In genomic region chr2:200039847-200040246, GRCh38 we compare ENCODE assay signal across 19 cellular contexts.
DNase-seq lines count a peak whose midpoint lies in the region; ATAC-seq and TF ChIP-seq lines count a peak whose summit lies in the region.
"Had no signal": no experiment of that assay in that cellular context is flagged by ENCODE, and none has a peak within 500 bp of the region (broad histone marks: within the 10 kb centered on the region; RNA-seq: fewer than 3 reads in every experiment).

No MANE protein-coding gene starts in this region.

- H3K27ac Mint-ChIP-seq in H9 = no peak overlapping the region
- H3K27ac Mint-ChIP-seq: mesothelial cell of epicardium, T-helper 17 cell had no signal

- no peak overlapping the region for H2BK12ac ChIP-seq in H9 (ENCODE audit: insufficient read length, low read depth, low read length)

- no peaks in the 10 kb centered on the region for H4K20me1 ChIP-seq in H9 (ENCODE audit: control insufficient read depth, insufficient read depth, insufficient read length)

- peaks cover 13 to 15% of the 10 kb centered on the region in 2 experiments for H3K4me1 Mint-ChIP-seq in H9

- no peak overlapping the region for H3K27ac ChIP-seq in stomach
- no peak overlapping the region for H3K27ac ChIP-seq in H9 (ENCODE audit: insufficient read length, low read depth, low read length)
- H3K27ac ChIP-seq: colonic mucosa, ovary had no signal

- 53 to 70% (median 62%) methylated on average over 6 of the region's 6 CpGs for WGBS in stomach, 5 donors
- no CpG with 5 or more reads among the region's 6 CpGs for WGBS in H9 (ENCODE audit: extremely low coverage, insufficient read length, low lambda C conversion rate)

- H4K91ac ChIP-seq in H9 (ENCODE audit: insufficient read length, low read depth, low read length) = no peak overlapping the region

- H3K4ac ChIP-seq in H9 (ENCODE audit: low read depth, low read length) = no peak overlapping the region

- H3K79me2 ChIP-seq in H9 (ENCODE audit: insufficient read depth, low read length) = no peaks in the 10 kb centered on the region

- no peak overlapping the region for H3K23ac ChIP-seq in H9 (ENCODE audit: insufficient read length, low read depth, low read length)

- no peak overlapping the region for H2BK15ac ChIP-seq in H9 (ENCODE audit: low read depth, low read length)

- no peak overlapping the region for H4K8ac ChIP-seq in H9 (replicated peaks; ENCODE audit: insufficient read length, low read depth, low read length)

- ATAC-seq in Right ventricle myocardium inferior (peak; percentile 56), Right ventricle myocardium superior (ENCODE audit: poor library complexity) (no peak), HG02623 (IDR thresholded peaks at IDR 0.05; ENCODE audit: unreplicated experiment) (no peak)
- ATAC-seq: GM12878, K562, T-helper 17 cell had no signal

- no peak overlapping the region for H2AK5ac ChIP-seq in H9 (ENCODE audit: insufficient read length, low read length)

- H3K27me3 ChIP-seq in adipocyte (replicated peaks; ENCODE audit: control insufficient read depth, insufficient read depth, low read length) (no peaks in the 10 kb centered on the region), stomach (no peaks in the 10 kb centered on the region), H9 (ENCODE audit: insufficient read depth, low read length) (no peaks in the 10 kb centered on the region)
- H3K27me3 ChIP-seq: colonic mucosa, ovary had no signal

- intact Hi-C loops in Right ventricle myocardium inferior (cut with DNase I) (no loop called here), Right ventricle myocardium superior (cut with DNase I) (no loop called here), stomach (cut with DNase I; ENCODE audit: low total_unique reads) (no loop called here)

- no peak overlapping the region for H2BK5ac ChIP-seq in H9 (ENCODE audit: insufficient read length, low read length)

- no peaks in the 10 kb centered on the region for H3K23me2 ChIP-seq in H9 (ENCODE audit: insufficient read length, low read depth, low read length, poor library complexity, severe bottlenecking)

- no peak overlapping the region for H2AFZ ChIP-seq in H9 (ENCODE audit: low read length)

- H2BK120ac ChIP-seq in H9 (ENCODE audit: low read depth, low read length, poor library complexity, severe bottlenecking) = no peak overlapping the region

- no peak overlapping the region for H2BK20ac ChIP-seq in H9 (ENCODE audit: low read depth, low read length, poor library complexity, severe bottlenecking)

- no peak overlapping the region for H3T11ph ChIP-seq in H9 (ENCODE audit: low read length)

- H3K79me1 ChIP-seq in H9 (ENCODE audit: insufficient read depth, low read depth, low read length, poor library complexity, severe bottlenecking) = no peaks in the 10 kb centered on the region

- no peak for TF ChIP-seq POLR2A in stomach (IDR thresholded peaks at IDR 0.05)

- H4K5ac ChIP-seq in H9 (ENCODE audit: insufficient read length, low read depth, low read length) = no peak overlapping the region

- no peaks in the 10 kb centered on the region for H3K27me3 Mint-ChIP-seq in H9 (ENCODE audit: low read depth)

- no peak for DNase-seq in Right ventricle myocardium inferior (ENCODE audit: missing footprints)
- DNase-seq in Right ventricle myocardium superior = no peak
- DNase-seq in adipocyte (ENCODE audit: low read depth) = peak; percentile 94
- peak; percentile 94 to 96 for DNase-seq in foreskin fibroblast
- no peak for DNase-seq in stomach
- DNase-seq in NCI-H2107 (lab: John Stamatoyannopoulos, UW) = no peak
- no peak for DNase-seq in H9
- DNase-seq: activated CD4-positive, alpha-beta T cell treated with anti-CD3 and anti-CD28 coated beads for 1 hour; activated T-cell treated with anti-CD3 and anti-CD28 coated beads, Interleukin-2, amount 50 U/mL, for 1 hour; AML-193; colonic mucosa; NCI-H1417 treated with DMSO at 0.1 percent for 48 hours; NCI-H69; T-helper 17 cell had no signal

- H3K4me2 ChIP-seq in H9 (ENCODE audit: insufficient read depth, insufficient read length, low read length) = no peak overlapping the region

- no peak for TF ChIP-seq CTCF in foreskin fibroblast (IDR thresholded peaks at IDR 0.05; ENCODE audit: low read depth, low read length)
- no peak for TF ChIP-seq CTCF in stomach (IDR thresholded peaks at IDR 0.05)
- no peak for TF ChIP-seq CTCF in H9 (conservative IDR thresholded peaks at IDR 0.05)

- H3K36me3 Mint-ChIP-seq in H9 (ENCODE audit: insufficient read depth in 1 of 3, low read depth in 3 of 3) = peaks cover 4 to 11% (median 4%) of the 10 kb centered on the region in 3 experiments
- H3K36me3 Mint-ChIP-seq: mesothelial cell of epicardium had no signal

- no peak overlapping the region for H3K4me3 Mint-ChIP-seq in H9
- H3K4me3 Mint-ChIP-seq: mesothelial cell of epicardium, T-helper 17 cell had no signal

- H3K9me3 Mint-ChIP-seq in H9 = peaks cover 7 to 10% of the 10 kb centered on the region in 2 experiments

- H3K9ac ChIP-seq in adipocyte (ENCODE audit: low read length) (no peak overlapping the region), H9 (ENCODE audit: extremely low read depth, insufficient read length, low read length) (no peak overlapping the region)

- no peak overlapping the region for H3K18ac ChIP-seq in H9 (ENCODE audit: insufficient read length, low read depth, low read length)

- no peaks in the 10 kb centered on the region for H3K9me3 ChIP-seq in adipocyte (ENCODE audit: control insufficient read depth, low read length)
- H3K9me3 ChIP-seq in stomach = peaks cover 0 to 6% (median 5%) of the 10 kb centered on the region in 4 donors
- H3K9me3 ChIP-seq in H9 (ENCODE audit: control insufficient read depth, low read depth, low read length) = peaks cover 3% of the 10 kb centered on the region
- H3K9me3 ChIP-seq: colonic mucosa, ovary had no signal

- H3K36me3 ChIP-seq in adipocyte (ENCODE audit: control insufficient read depth, insufficient read depth, low read length, severe bottlenecking) (no peaks in the 10 kb centered on the region), stomach (no peaks in the 10 kb centered on the region)
- H3K36me3 ChIP-seq: colonic mucosa, ovary had no signal

- H3K14ac ChIP-seq in H9 (ENCODE audit: insufficient read depth, low read length) = no peak overlapping the region

- no peak overlapping the region for H3K56ac ChIP-seq in H9 (ENCODE audit: insufficient read length, low read depth, low read length)

- H3K4me3 ChIP-seq in adipocyte (ENCODE audit: low read length) (no peak overlapping the region), foreskin fibroblast (ENCODE audit: low read depth in 1 of 2, low read length in 2 of 2) (no peak overlapping the region), stomach (no peak overlapping the region)
- H3K4me3 ChIP-seq: colonic mucosa, GM12878, K562, ovary had no signal

- H3K4me1 ChIP-seq in adipocyte (ENCODE audit: control insufficient read depth, insufficient read depth, low read length) (peaks cover 13% of the 10 kb centered on the region), stomach (no peaks in the 10 kb centered on the region), H9 (ENCODE audit: insufficient read depth, low read length) (peaks cover 2% of the 10 kb centered on the region; the same call in 1 of the 2 replicates)
- H3K4me1 ChIP-seq: colonic mucosa had no signal

- TF ChIP-seq EP300 in stomach (IDR thresholded peaks at IDR 0.05) = no peak

Comparison
In these comparisons a context has a peak if more than half of its experiments do, and no peak if none do; other contexts are left out.
1. DNase-seq: peak in adipocyte (single experiment) and foreskin fibroblast (2 of 2); none in Right ventricle myocardium inferior (single experiment), Right ventricle myocardium superior (single experiment), stomach (single experiment), NCI-H2107 (single experiment) and H9 (single experiment).